In genomic region chr17:77287432-77288068, GRCh38 we compare ENCODE assay signal across 1 cellular context.
A peak's percentile ranks its signal among the peaks of the same experiment; 100 is the strongest.
TF ChIP-seq lines count a peak whose summit lies in the region.

No MANE protein-coding gene starts in this region.

TF ChIP-seq in HepG2, 621 proteins besides CTCF, POLR2A, EP300 and RAD21 (continued from another document and continues in another):
- TF ChIP-seq, protein P1, sequence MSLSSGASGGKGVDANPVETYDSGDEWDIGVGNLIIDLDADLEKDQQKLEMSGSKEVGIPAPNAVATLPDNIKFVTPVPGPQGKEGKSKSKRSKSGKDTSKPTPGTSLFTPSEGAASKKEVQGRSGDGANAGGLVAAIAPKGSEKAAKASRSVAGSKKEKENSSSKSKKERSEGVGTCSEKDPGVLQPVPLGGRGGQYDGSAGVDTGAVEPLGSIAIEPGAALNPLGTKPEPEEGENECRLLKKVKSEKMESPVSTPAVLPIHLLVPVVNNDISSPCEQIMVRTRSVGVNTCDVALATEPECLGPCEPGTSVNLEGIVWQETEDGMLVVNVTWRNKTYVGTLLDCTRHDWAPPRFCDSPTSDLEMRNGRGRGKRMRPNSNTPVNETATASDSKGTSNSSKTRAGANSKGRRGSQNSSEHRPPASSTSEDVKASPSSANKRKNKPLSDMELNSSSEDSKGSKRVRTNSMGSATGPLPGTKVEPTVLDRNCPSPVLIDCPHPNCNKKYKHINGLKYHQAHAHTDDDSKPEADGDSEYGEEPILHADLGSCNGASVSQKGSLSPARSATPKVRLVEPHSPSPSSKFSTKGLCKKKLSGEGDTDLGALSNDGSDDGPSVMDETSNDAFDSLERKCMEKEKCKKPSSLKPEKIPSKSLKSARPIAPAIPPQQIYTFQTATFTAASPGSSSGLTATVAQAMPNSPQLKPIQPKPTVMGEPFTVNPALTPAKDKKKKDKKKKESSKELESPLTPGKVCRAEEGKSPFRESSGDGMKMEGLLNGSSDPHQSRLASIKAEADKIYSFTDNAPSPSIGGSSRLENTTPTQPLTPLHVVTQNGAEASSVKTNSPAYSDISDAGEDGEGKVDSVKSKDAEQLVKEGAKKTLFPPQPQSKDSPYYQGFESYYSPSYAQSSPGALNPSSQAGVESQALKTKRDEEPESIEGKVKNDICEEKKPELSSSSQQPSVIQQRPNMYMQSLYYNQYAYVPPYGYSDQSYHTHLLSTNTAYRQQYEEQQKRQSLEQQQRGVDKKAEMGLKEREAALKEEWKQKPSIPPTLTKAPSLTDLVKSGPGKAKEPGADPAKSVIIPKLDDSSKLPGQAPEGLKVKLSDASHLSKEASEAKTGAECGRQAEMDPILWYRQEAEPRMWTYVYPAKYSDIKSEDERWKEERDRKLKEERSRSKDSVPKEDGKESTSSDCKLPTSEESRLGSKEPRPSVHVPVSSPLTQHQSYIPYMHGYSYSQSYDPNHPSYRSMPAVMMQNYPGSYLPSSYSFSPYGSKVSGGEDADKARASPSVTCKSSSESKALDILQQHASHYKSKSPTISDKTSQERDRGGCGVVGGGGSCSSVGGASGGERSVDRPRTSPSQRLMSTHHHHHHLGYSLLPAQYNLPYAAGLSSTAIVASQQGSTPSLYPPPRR (CRISPR knock-in tag; IDR thresholded peaks at IDR 0.05; ENCODE audit: borderline replicate concordance): 0 out of 2 replicates have a peak, but pooled peaks have one; percentile 4
- TF ChIP-seq, protein P2, sequence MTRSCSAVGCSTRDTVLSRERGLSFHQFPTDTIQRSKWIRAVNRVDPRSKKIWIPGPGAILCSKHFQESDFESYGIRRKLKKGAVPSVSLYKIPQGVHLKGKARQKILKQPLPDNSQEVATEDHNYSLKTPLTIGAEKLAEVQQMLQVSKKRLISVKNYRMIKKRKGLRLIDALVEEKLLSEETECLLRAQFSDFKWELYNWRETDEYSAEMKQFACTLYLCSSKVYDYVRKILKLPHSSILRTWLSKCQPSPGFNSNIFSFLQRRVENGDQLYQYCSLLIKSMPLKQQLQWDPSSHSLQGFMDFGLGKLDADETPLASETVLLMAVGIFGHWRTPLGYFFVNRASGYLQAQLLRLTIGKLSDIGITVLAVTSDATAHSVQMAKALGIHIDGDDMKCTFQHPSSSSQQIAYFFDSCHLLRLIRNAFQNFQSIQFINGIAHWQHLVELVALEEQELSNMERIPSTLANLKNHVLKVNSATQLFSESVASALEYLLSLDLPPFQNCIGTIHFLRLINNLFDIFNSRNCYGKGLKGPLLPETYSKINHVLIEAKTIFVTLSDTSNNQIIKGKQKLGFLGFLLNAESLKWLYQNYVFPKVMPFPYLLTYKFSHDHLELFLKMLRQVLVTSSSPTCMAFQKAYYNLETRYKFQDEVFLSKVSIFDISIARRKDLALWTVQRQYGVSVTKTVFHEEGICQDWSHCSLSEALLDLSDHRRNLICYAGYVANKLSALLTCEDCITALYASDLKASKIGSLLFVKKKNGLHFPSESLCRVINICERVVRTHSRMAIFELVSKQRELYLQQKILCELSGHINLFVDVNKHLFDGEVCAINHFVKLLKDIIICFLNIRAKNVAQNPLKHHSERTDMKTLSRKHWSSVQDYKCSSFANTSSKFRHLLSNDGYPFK (CRISPR knock-in tag; IDR thresholded peaks at IDR 0.05; ENCODE audit: borderline replicate concordance): peak; percentile 14; the same call in 1 of the 2 replicates
- no peak for TF ChIP-seq ZNF678 (CRISPR knock-in tag; IDR thresholded peaks at IDR 0.05)
- TF ChIP-seq CBFB (CRISPR knock-in tag; IDR thresholded peaks at IDR 0.05): no peak
- TF ChIP-seq ISX (CRISPR knock-in tag; conservative IDR thresholded peaks at IDR 0.05): 0 out of 2 replicates have a peak, but pooled peaks have one; percentile 65
- TF ChIP-seq HMGA1 (CRISPR knock-in tag; conservative IDR thresholded peaks at IDR 0.05): no peak
- TF ChIP-seq ZNF44 (CRISPR knock-in tag; IDR thresholded peaks at IDR 0.05): no peak
- TF ChIP-seq REPIN1 (CRISPR knock-in tag; IDR thresholded peaks at IDR 0.05; ENCODE audit: borderline replicate concordance, low read depth): no peak; the same call in 1 of the 2 replicates
- no peak for TF ChIP-seq CEBPG (CRISPR knock-in tag; IDR thresholded peaks at IDR 0.05)
- no peak for TF ChIP-seq CREB1 (IDR thresholded peaks at IDR 0.05)
- TF ChIP-seq CREB1 (CRISPR knock-in tag; IDR thresholded peaks at IDR 0.05): no peak
- TF ChIP-seq, protein P3, sequence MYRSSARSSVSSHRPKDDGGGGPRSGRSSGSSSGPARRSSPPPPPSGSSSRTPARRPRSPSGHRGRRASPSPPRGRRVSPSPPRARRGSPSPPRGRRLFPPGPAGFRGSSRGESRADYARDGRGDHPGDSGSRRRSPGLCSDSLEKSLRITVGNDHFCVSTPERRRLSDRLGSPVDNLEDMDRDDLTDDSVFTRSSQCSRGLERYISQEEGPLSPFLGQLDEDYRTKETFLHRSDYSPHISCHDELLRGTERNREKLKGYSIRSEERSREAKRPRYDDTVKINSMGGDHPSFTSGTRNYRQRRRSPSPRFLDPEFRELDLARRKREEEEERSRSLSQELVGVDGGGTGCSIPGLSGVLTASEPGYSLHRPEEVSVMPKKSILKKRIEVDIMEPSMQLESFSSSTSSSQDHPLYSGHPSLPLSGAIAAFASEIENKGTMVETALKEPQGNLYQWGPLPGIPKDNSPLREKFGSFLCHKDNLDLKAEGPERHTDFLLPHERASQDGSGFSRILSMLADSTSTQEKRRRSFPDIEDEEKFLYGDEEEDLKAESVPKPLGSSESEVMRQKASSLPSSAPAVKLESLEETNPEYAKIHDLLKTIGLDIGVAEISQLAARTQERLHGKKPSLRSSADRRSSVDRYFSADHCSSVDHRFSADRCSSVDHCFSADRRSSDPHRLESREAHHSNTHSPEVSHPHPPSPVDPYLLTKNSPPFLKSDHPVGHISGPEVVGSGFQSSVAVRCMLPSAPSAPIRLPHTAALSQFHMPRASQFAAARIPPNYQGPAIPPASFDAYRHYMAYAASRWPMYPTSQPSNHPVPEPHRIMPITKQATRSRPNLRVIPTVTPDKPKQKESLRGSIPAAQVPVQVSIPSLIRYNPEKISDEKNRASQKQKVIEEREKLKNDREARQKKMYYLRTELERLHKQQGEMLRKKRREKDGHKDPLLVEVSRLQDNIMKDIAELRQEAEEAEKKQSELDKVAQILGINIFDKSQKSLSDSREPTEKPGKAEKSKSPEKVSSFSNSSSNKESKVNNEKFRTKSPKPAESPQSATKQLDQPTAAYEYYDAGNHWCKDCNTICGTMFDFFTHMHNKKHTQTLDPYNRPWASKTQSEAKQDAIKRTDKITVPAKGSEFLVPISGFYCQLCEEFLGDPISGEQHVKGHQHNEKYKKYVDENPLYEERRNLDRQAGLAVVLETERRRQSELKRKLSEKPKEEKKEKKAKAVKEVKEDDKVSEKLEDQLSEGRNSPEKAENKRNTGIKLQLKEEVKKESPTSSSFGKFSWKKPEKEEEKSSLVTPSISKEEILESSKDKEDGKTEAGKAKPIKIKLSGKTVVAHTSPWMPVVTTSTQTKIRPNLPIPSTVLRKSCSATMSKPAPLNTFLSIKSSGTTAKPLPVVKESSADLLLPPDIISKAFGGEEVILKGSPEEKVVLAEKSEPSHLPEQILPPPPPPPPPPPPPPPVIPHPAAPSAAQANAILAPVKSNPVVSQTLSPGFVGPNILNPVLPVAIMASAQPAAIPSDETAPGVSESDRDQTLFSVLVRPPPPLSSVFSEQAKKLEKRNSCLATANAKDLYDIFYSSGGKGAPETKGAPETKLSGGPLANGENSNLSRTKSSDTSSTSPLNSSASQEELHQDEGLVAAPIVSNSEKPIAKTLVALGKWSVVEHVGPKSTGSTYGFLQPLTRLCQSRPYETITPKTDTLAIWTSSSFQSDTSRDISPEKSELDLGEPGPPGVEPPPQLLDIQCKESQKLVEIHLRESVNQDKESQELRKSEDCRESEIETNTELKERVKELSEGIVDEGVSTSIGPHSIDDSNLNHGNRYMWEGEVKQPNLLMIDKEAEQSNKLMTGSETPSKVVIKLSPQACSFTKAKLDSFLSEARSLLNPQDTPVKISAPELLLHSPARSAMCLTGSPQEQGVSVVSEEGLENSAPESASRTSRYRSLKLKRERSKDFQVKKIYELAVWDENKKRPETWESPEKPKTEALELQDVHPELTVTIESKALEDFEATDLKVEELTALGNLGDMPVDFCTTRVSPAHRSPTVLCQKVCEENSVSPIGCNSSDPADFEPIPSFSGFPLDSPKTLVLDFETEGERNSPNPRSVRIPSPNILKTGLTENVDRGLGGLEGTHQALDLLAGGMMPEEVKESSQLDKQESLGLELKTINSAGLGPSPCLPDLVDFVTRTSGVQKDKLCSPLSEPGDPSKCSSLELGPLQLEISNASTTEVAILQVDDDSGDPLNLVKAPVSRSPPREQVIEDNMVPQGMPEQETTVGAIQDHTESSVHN (CRISPR knock-in tag; IDR thresholded peaks at IDR 0.05): no peak
- TF ChIP-seq EEA1 (CRISPR knock-in tag; IDR thresholded peaks at IDR 0.05; ENCODE audit: borderline replicate concordance): no peak
- no peak for TF ChIP-seq ZNF367 (CRISPR knock-in tag; IDR thresholded peaks at IDR 0.05; ENCODE audit: borderline replicate concordance)
- TF ChIP-seq ZNF792 (CRISPR knock-in tag; IDR thresholded peaks at IDR 0.05): no peak
- no peak for TF ChIP-seq HNRNPK (IDR thresholded peaks at IDR 0.05; ENCODE audit: low read depth, low read length, poor library complexity, severe bottlenecking)
- TF ChIP-seq, protein P4, sequence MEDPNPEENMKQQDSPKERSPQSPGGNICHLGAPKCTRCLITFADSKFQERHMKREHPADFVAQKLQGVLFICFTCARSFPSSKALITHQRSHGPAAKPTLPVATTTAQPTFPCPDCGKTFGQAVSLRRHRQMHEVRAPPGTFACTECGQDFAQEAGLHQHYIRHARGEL (CRISPR knock-in tag; IDR thresholded peaks at IDR 0.05): no peak
- TF ChIP-seq ZNF292 (CRISPR knock-in tag; IDR thresholded peaks at IDR 0.05; ENCODE audit: borderline replicate concordance, low read depth): peak; percentile 57; the same call in 1 of the 2 replicates
- TF ChIP-seq, protein P5, sequence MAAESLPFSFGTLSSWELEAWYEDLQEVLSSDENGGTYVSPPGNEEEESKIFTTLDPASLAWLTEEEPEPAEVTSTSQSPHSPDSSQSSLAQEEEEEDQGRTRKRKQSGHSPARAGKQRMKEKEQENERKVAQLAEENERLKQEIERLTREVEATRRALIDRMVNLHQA (CRISPR knock-in tag; IDR thresholded peaks at IDR 0.05): no peak
- 0 out of 2 replicates have a peak, but pooled peaks have one; percentile 43 for TF ChIP-seq PAF1 (CRISPR knock-in tag; IDR thresholded peaks at IDR 0.05)
- TF ChIP-seq ZNF570 (CRISPR knock-in tag; IDR thresholded peaks at IDR 0.05; ENCODE audit: borderline replicate concordance): no peak
- TF ChIP-seq ZNF354B (CRISPR knock-in tag; IDR thresholded peaks at IDR 0.05): no peak
- TF ChIP-seq, protein P6, sequence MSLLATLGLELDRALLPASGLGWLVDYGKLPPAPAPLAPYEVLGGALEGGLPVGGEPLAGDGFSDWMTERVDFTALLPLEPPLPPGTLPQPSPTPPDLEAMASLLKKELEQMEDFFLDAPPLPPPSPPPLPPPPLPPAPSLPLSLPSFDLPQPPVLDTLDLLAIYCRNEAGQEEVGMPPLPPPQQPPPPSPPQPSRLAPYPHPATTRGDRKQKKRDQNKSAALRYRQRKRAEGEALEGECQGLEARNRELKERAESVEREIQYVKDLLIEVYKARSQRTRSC (CRISPR knock-in tag; IDR thresholded peaks at IDR 0.05; ENCODE audit: low read depth): no peak
- TF ChIP-seq SMAD3 (CRISPR knock-in tag; IDR thresholded peaks at IDR 0.05): no peak
- no peak for TF ChIP-seq RBM39 (IDR thresholded peaks at IDR 0.05; ENCODE audit: low read depth, low read length, poor library complexity, severe bottlenecking)
- no peak for TF ChIP-seq ZBTB42 (CRISPR knock-in tag; IDR thresholded peaks at IDR 0.05)
- no peak for TF ChIP-seq ATAD3A (CRISPR knock-in tag; IDR thresholded peaks at IDR 0.05)
- TF ChIP-seq HNF1A (IDR thresholded peaks at IDR 0.05; ENCODE audit: low read depth): no peak
- no peak for TF ChIP-seq HNF1A (CRISPR knock-in tag; IDR thresholded peaks at IDR 0.05; ENCODE audit: borderline replicate concordance)
- TF ChIP-seq FOXA1 (IDR thresholded peaks at IDR 0.05): no peak
- TF ChIP-seq FOXA1 (CRISPR knock-in tag; IDR thresholded peaks at IDR 0.05): peak; percentile 14; the same call in 1 of the 2 replicates
- no peak for TF ChIP-seq ZNF331 (CRISPR knock-in tag; IDR thresholded peaks at IDR 0.05)
- peak; percentile 60; the same call in 1 of the 2 replicates for TF ChIP-seq KLF13 (CRISPR knock-in tag; IDR thresholded peaks at IDR 0.05)
- no peak for TF ChIP-seq ASH2L (IDR thresholded peaks at IDR 0.05; ENCODE audit: insufficient read length, low read depth, low read length)
- TF ChIP-seq REXO4 (CRISPR knock-in tag; IDR thresholded peaks at IDR 0.05; ENCODE audit: borderline replicate concordance): no peak
- TF ChIP-seq ATF2 (CRISPR knock-in tag; IDR thresholded peaks at IDR 0.05): peak; percentile 52; the same call in 1 of the 2 replicates
